ENCODE assay signal across 1 cellular context in the genomic region with DNA sequence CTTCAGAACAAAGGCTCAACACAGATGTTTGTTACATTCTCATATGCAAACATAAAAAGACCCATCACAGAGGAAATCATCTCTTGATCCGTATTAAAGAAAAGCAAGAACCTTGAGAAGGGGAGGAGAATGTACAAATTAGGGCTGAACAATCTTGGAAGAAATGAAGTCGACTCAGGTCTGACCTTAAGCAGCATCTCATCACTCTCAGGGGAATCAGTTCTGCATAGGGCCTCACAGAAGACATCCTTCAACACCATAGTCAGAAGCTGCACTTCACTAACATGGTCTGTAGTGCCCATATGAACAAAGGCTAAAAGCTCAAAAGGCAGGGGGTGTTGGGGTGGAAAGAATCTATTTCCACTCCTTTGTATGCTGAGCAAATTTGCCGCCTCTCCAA.
TF ChIP-seq lines count a peak whose summit lies in the region.

No MANE protein-coding gene starts in this region.

TF ChIP-seq in WTC11, 78 proteins besides CTCF, POLR2A, EP300 and RAD21 (continued from another document):
- TF ChIP-seq ZNF423 (CRISPR knock-in tag; IDR thresholded peaks at IDR 0.05) (no peak), ZNF232 (CRISPR knock-in tag; IDR thresholded peaks at IDR 0.05) (no peak)
- TF ChIP-seq, protein P1, sequence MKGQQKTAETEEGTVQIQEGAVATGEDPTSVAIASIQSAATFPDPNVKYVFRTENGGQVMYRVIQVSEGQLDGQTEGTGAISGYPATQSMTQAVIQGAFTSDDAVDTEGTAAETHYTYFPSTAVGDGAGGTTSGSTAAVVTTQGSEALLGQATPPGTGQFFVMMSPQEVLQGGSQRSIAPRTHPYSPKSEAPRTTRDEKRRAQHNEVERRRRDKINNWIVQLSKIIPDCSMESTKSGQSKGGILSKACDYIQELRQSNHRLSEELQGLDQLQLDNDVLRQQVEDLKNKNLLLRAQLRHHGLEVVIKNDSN (CRISPR knock-in tag; IDR thresholded peaks at IDR 0.05): no peak
